Comparison of ENCODE assay signal across 1 cellular context in genomic region chr12:123573870-123574269, GRCh38.
TF ChIP-seq lines count a peak whose summit lies in the region.

No MANE protein-coding gene starts in this region.

TF ChIP-seq in K562, 482 proteins besides CTCF, POLR2A, EP300 and RAD21:
- TF ChIP-seq CBFA2T2 (conservative IDR thresholded peaks at IDR 0.05) (0 out of 2 replicates have a peak, but pooled peaks have one; percentile 8), CBFA2T3 (IDR thresholded peaks at IDR 0.05) (peak; percentile 50), ZBTB11 (CRISPR knock-in tag; IDR thresholded peaks at IDR 0.05) (no peak), MAX (CRISPR knock-in tag; IDR thresholded peaks at IDR 0.05) (0 out of 2 replicates have a peak, but pooled peaks have one; percentile 45), RNF2 (IDR thresholded peaks at IDR 0.05) (no peak)
